8 cellular contexts compared by ENCODE assay signal in the genomic region with DNA sequence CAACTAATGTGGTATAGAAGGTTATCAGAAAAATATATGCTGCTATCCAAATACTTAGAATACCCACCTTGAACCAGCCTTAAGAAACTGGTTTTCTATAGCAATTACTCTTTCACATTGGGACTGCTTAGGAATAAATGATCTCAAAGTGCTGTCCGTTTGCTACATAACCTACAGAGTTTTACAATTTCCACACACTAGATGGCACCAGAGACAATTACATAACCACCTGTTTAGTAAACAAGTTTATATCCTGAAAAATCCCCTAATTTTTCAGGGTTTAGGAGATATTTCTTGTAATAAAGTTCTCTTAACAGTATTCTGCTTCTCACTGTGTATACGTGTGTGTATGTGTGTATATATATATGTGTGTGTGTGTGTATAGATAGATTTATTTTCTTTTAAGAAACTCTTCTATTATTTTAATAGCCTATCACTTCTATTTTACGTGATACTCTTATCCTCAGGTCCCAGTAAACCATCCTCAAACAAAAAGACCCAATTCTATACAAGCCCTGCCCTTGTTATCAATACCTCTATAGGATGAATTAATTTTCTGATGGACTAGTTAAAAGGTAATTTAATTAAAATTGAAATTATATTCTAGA. TPM values are rescaled to one million over a fixed set of nuclear protein-coding genes. Genes with fewer than 3 reads are reported as not detected.
DNase-seq lines count a peak whose midpoint lies in the region; ATAC-seq and TF ChIP-seq lines count a peak whose summit lies in the region.

No MANE protein-coding gene starts in this region.

- H3K4me3 ChIP-seq in AG09309 (ENCODE audit: control insufficient read depth, low read depth, low read length) (no peak overlapping the region), cardiac fibroblast (replicated peaks in 1 of 2; ENCODE audit: low read depth in 2 of 2, low read length in 2 of 2) (no peak overlapping the region), vagina (no peak overlapping the region), HAP-1 (no peak overlapping the region)

- no peaks in the 10 kb centered on the region for H3K4me1 Mint-ChIP-seq in osteocyte (ENCODE audit: unreplicated experiment)

- DNase-seq in AG09309 (ENCODE audit: low read depth) = no peak
- DNase-seq in NCI-H1092 treated with DMSO at 0.1 percent for 48 hours (lab: John Stamatoyannopoulos, UW) = peak; percentile 57
- DNase-seq in cardiac fibroblast (ENCODE audit: low read depth in 2 of 2) = peak; percentile 33 to 67
- no peak for DNase-seq in osteocyte (ENCODE audit: extremely low spot score, unreplicated experiment)
- DNase-seq in vagina (ENCODE audit: extremely low spot score in 2 of 2) = no peak
- no peak for DNase-seq in cerebellum (ENCODE audit: low spot score)
- no peak for DNase-seq in HAP-1 (ENCODE audit: low spot score in 2 of 2)

- H3K27me3 ChIP-seq in vagina (no peaks in the 10 kb centered on the region), HAP-1 (ENCODE audit: low read depth) (no peaks in the 10 kb centered on the region)

- no peaks in the 10 kb centered on the region for H3K36me3 Mint-ChIP-seq in osteocyte (ENCODE audit: unreplicated experiment)

- peak; percentile 14 for TF ChIP-seq CTCF in AG09309 (IDR thresholded peaks at IDR 0.05; ENCODE audit: control insufficient read depth, insufficient read depth, low read depth, low read length, missing control alignments)
- TF ChIP-seq CTCF in cardiac fibroblast (IDR thresholded peaks at IDR 0.05; ENCODE audit: low read depth, low read length) = peak; percentile 37
- TF ChIP-seq CTCF in osteocyte (IDR thresholded peaks at IDR 0.05) = peak; percentile 58
- no peak for TF ChIP-seq CTCF in vagina (IDR thresholded peaks at IDR 0.05)

- H3K4me3 Mint-ChIP-seq in osteocyte (ENCODE audit: unreplicated experiment) = no peak overlapping the region

- ATAC-seq in GM18508 (IDR thresholded peaks at IDR 0.05; ENCODE audit: insufficient read depth, unreplicated experiment) = peak; percentile 71

- no peaks in the 10 kb centered on the region for H3K27me3 Mint-ChIP-seq in osteocyte (ENCODE audit: unreplicated experiment)

- H3K27ac Mint-ChIP-seq in osteocyte (ENCODE audit: unreplicated experiment) = no peak overlapping the region

- no peaks in the 10 kb centered on the region for H3K4me1 ChIP-seq in vagina
- H3K4me1 ChIP-seq in HAP-1 = no peaks in the 10 kb centered on the region

- intact Hi-C loops in vagina (cut with DNase I) = no loop called here

- no peaks in the 10 kb centered on the region for H3K9me3 Mint-ChIP-seq in osteocyte (ENCODE audit: unreplicated experiment)

- H3K27ac ChIP-seq in vagina = no peak overlapping the region

- H3K9me3 ChIP-seq in vagina = no peaks in the 10 kb centered on the region
- H3K9me3 ChIP-seq in HAP-1 = no peaks in the 10 kb centered on the region

- no peak for TF ChIP-seq POLR2A in vagina (IDR thresholded peaks at IDR 0.05)

- H3K36me3 ChIP-seq in vagina (no peaks in the 10 kb centered on the region), HAP-1 (replicated peaks) (no peaks in the 10 kb centered on the region)

- in situ Hi-C loops in HAP-1 (cut with MboI; ENCODE audit: low sequenced_read_pairs) = no loop called here

RNA-seq across cellular contexts. Expression of gene OR5I1, which starts 6.7 kb away (rescaled TPM):
- total RNA-seq in osteocyte = not detected in 2 replicates
- total RNA-seq in vagina = not detected
- total RNA-seq in cerebellum = not detected

RNA-seq across cellular contexts. Expression of gene OR10AG1, which starts 26.9 kb away (rescaled TPM):
- not detected in 2 replicates for total RNA-seq in osteocyte
- not detected for total RNA-seq in vagina
- not detected for total RNA-seq in cerebellum

RNA-seq across cellular contexts. Expression of gene OR5W2, which starts 28.5 kb away (rescaled TPM):
- total RNA-seq in osteocyte (not detected in 2 replicates), vagina (not detected), cerebellum (not detected)

RNA-seq across cellular contexts. Expression of gene OR5F1, which starts 51.5 kb away (rescaled TPM):
- total RNA-seq in osteocyte (not detected in 2 replicates), vagina (not detected), cerebellum (not detected)

RNA-seq across cellular contexts. Expression of gene TRIM51, which starts 59.8 kb away (rescaled TPM):
- total RNA-seq in osteocyte = not detected in 2 replicates
- not detected for total RNA-seq in vagina
- total RNA-seq in cerebellum = not detected

Comparison
In these comparisons a context has a peak if more than half of its experiments do, and no peak if none do; other contexts are left out.
1. DNase-seq: peak in NCI-H1092 treated with DMSO at 0.1 percent for 48 hours (single experiment) and cardiac fibroblast (2 of 2); none in AG09309 (single experiment), osteocyte (single experiment), vagina (0 of 2), cerebellum (single experiment) and HAP-1 (0 of 2).
2. CTCF ChIP-seq: peak in AG09309 (single experiment), cardiac fibroblast (single experiment) and osteocyte (single experiment); none in vagina (0 of 3).